8 cellular contexts compared by ENCODE assay signal in genomic region chr1:10211805-10212405, GRCh38. TPM values are rescaled to one million over a fixed set of nuclear protein-coding genes. Genes with fewer than 3 reads are reported as not detected.
DNase-seq lines count a peak whose midpoint lies in the region; ATAC-seq and TF ChIP-seq lines count a peak whose summit lies in the region.

No MANE protein-coding gene starts in this region.

- TF ChIP-seq POLR2A in esophagus muscularis mucosa (IDR thresholded peaks at IDR 0.05; ENCODE audit: low read depth): no peak
- TF ChIP-seq POLR2A in GM18505 (IDR thresholded peaks at IDR 0.05; ENCODE audit: borderline replicate concordance, extremely low read depth, insufficient read depth, insufficient read length): no peak

- TF ChIP-seq EP300 in esophagus muscularis mucosa (IDR thresholded peaks at IDR 0.05): no peak

- H3K4me1 Mint-ChIP-seq in activated T-cell treated with anti-CD3 and anti-CD28 coated beads, Interleukin-2, amount 50 U/mL, for 4 hours (ENCODE audit: low read depth): peaks cover 41% of the 10 kb centered on the region

- no peak for DNase-seq in activated T-cell treated with anti-CD3 and anti-CD28 coated beads, Interleukin-2, amount 50 U/mL, for 4 hours
- DNase-seq in activated T-cell treated with anti-CD3 and anti-CD28 coated beads, Interleukin-2, amount 50 U/mL, for 1 hour: no peak
- DNase-seq in esophagus muscularis mucosa (ENCODE audit: extremely low spot score): no peak
- DNase-seq in iPS-NIHi7 (ENCODE audit: extremely low spot score): no peak

- no peak for ATAC-seq in activated T-cell treated with anti-CD3 and anti-CD28 coated beads, Interleukin-2, amount 50 U/mL, for 4 hours
- ATAC-seq in SK-N-SH treated with all-trans-retinoic acid at 6 μM for 48 hours (peak; percentile 27), GM18505 (IDR thresholded peaks at IDR 0.05; ENCODE audit: unreplicated experiment) (no peak), GM19455 (IDR thresholded peaks at IDR 0.05; ENCODE audit: unreplicated experiment) (no peak)

- TF ChIP-seq CTCF in esophagus muscularis mucosa (IDR thresholded peaks at IDR 0.05) (no peak), neutrophil (IDR thresholded peaks at IDR 0.05) (no peak)

- no peaks in the 10 kb centered on the region for H3K36me3 Mint-ChIP-seq in activated T-cell treated with anti-CD3 and anti-CD28 coated beads, Interleukin-2, amount 50 U/mL, for 4 hours (ENCODE audit: insufficient read depth)

- no peaks in the 10 kb centered on the region for H3K9me3 Mint-ChIP-seq in activated T-cell treated with anti-CD3 and anti-CD28 coated beads, Interleukin-2, amount 50 U/mL, for 4 hours

- H3K27me3 Mint-ChIP-seq in activated T-cell treated with anti-CD3 and anti-CD28 coated beads, Interleukin-2, amount 50 U/mL, for 4 hours (ENCODE audit: low read depth): no peaks in the 10 kb centered on the region

- H3K36me3 ChIP-seq in esophagus muscularis mucosa (no peaks in the 10 kb centered on the region), neutrophil (no peaks in the 10 kb centered on the region)

- intact Hi-C loops in esophagus muscularis mucosa (cut with DNase I): loop anchor here (5.0 to 10.0 kb wide), 2 partner anchors 40 to 73 kb away; no protein-coding TSS in a partner anchor

- peak overlapping the region; percentile 100 for H3K27ac ChIP-seq in esophagus muscularis mucosa (replicated peaks in 1 of 4)
- H3K27ac ChIP-seq in neutrophil: peak overlapping the region; percentile 97

- H3K4me3 ChIP-seq in esophagus muscularis mucosa (peak overlapping the region; percentile 95 to 100 (median 98)), neutrophil (ENCODE audit: low read depth in 1 of 2, low read length in 1 of 2) (peak overlapping the region; percentile 62 to 87)

- H3K4me3 Mint-ChIP-seq in activated T-cell treated with anti-CD3 and anti-CD28 coated beads, Interleukin-2, amount 50 U/mL, for 4 hours: peak overlapping the region; percentile 79

- H3K27me3 ChIP-seq in esophagus muscularis mucosa (no peaks in the 10 kb centered on the region), neutrophil (no peaks in the 10 kb centered on the region)

- 37% methylated on average over 10 of the region's 11 CpGs for WGBS in esophagus muscularis mucosa

- H3K4me1 ChIP-seq in esophagus muscularis mucosa (peaks cover 47 to 68% (median 62%) of the 10 kb centered on the region in 4 donors), neutrophil (ENCODE audit: control insufficient read depth in 1 of 2, insufficient read depth in 1 of 2, low read depth in 1 of 2, low read length in 1 of 2) (peaks cover 57 to 69% of the 10 kb centered on the region in 2 experiments)

- H3K9me3 ChIP-seq in esophagus muscularis mucosa (no peaks in the 10 kb centered on the region), neutrophil (no peaks in the 10 kb centered on the region)

TF ChIP-seq in SK-N-SH treated with all-trans-retinoic acid at 6 μM for 48 hours, 23 proteins besides CTCF, POLR2A, EP300 and RAD21 (continues in another document):
- TF ChIP-seq TOX (CRISPR knock-in tag; IDR thresholded peaks at IDR 0.05; ENCODE audit: borderline replicate concordance) (no peak), BACH2 (CRISPR knock-in tag; IDR thresholded peaks at IDR 0.05; ENCODE audit: borderline replicate concordance) (no peak), ZC3H10 (CRISPR knock-in tag; IDR thresholded peaks at IDR 0.05) (no peak), ZNF8 (CRISPR knock-in tag; IDR thresholded peaks at IDR 0.05) (no peak), ZNF70 (CRISPR knock-in tag; IDR thresholded peaks at IDR 0.05) (no peak), TSHZ2 (CRISPR knock-in tag; IDR thresholded peaks at IDR 0.05) (no peak), CREB5 (CRISPR knock-in tag; IDR thresholded peaks at IDR 0.05; ENCODE audit: low read depth) (no peak), PATZ1 (CRISPR knock-in tag; IDR thresholded peaks at IDR 0.05; ENCODE audit: borderline replicate concordance) (no peak), SNAI2 (CRISPR knock-in tag; IDR thresholded peaks at IDR 0.05) (no peak), ARNTL (CRISPR knock-in tag; IDR thresholded peaks at IDR 0.05; ENCODE audit: borderline replicate concordance, low read depth) (no peak), CSRNP3 (CRISPR knock-in tag; IDR thresholded peaks at IDR 0.05) (no peak), TCF4 (CRISPR knock-in tag; IDR thresholded peaks at IDR 0.05; ENCODE audit: borderline replicate concordance) (no peak), POU6F1 (CRISPR knock-in tag; IDR thresholded peaks at IDR 0.05; ENCODE audit: borderline replicate concordance, low read depth) (no peak), ZNF565 (CRISPR knock-in tag; conservative IDR thresholded peaks at IDR 0.05; ENCODE audit: low read depth) (no peak), ZFP30 (CRISPR knock-in tag; IDR thresholded peaks at IDR 0.05) (no peak), ISL1 (CRISPR knock-in tag; IDR thresholded peaks at IDR 0.05) (no peak)

RNA-seq across cellular contexts. Expression of gene KIF1B, which starts 1.5 kb away (rescaled TPM):
- 10 to 100 TPM; 12.3 to 17.0 (median 16.6) TPM for total RNA-seq in activated T-cell treated with anti-CD3 and anti-CD28 coated beads, Interleukin-2, amount 50 U/mL, for 4 hours
- 10 to 100 TPM; 53.0 to 78.2 (median 64.8) TPM for total RNA-seq in esophagus muscularis mucosa
